ENCODE assay signal across 19 cellular contexts in the genomic region with DNA sequence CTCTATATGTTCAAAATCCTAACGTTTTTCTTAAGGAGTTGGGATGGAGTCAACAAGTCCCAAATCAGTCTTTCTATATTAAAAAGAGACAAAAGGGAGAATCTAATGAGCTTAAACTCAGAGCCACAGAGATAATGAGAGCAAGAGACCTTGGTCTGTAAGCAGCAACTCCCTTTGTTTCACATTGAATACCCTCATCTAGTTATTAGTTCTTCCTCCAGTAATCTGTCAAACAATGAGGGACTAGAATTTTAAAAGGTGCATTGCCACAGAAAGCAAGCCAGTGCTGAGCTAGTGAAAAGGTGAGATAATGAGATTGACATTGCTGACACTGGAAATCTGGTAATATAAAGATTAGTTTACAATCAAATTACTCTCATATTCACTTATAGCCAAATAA.
"Had no signal": no experiment of that assay in that cellular context is flagged by ENCODE, and none has a peak within 500 bp of the region (broad histone marks: within the 10 kb centered on the region; RNA-seq: fewer than 3 reads in every experiment).

No MANE protein-coding gene starts in this region.

- H3K27ac ChIP-seq: body of pancreas, left ventricle myocardium inferior, thyroid gland had no signal

- ATAC-seq: activated CD8-positive, alpha-beta T cell treated with anti-CD3 and anti-CD28 coated beads, Interleukin-2, amount 10 ng/mL, durations not matched to agents 7 days and 5 days; body of pancreas had no signal

- DNase-seq: activated CD4-positive, alpha-beta T cell treated with anti-CD3 and anti-CD28 coated beads, Interleukin-2, amount 10 ng/mL, durations not matched to agents 24 days and 14 days; activated CD4-positive, CD25-positive, alpha-beta regulatory T cell; activated CD8-positive, alpha-beta T cell treated with anti-CD3 and anti-CD28 coated beads, Interleukin-2, amount 10 ng/mL, durations not matched to agents 7 days and 5 days; activated naive CD4-positive, alpha-beta T cell treated with Interleukin-2 at 50 U/mL for 16 hours; activated naive CD8-positive, alpha-beta T cell treated with anti-CD3 and anti-CD28 coated beads, Interleukin-2, amount 10 ng/mL, durations not matched to agents 7 days and 5 days; activated T-cell treated with anti-CD3 and anti-CD28 coated beads, Interleukin-2, amount 50 U/mL, for 24 hours; amygdala; body of pancreas; dermis blood vessel endothelial cell; effector memory CD4-positive, alpha-beta T cell; immature natural killer cell; kidney glomerular epithelial cell; left ventricle myocardium inferior; mammary epithelial cell; midbrain; nephron progenitor cell; stimulated activated CD4-positive, alpha-beta T cell treated with anti-CD3 and anti-CD28 coated beads, Interleukin-2, amount 100 ng/mL, for 24 hours; stimulated activated naive CD4-positive, alpha-beta T cell treated with Interleukin-2 at 50 U/mL for 16 hours; thyroid gland had no signal
